Comparison of ENCODE assay signal across 28 cellular contexts in genomic region chr5:38086777-38087176, GRCh38.
"Had no signal": no experiment of that assay in that cellular context is flagged by ENCODE, and none has a peak within 500 bp of the region (broad histone marks: within the 10 kb centered on the region; RNA-seq: fewer than 3 reads in every experiment).

No MANE protein-coding gene starts in this region.

- H3K27me3 ChIP-seq: neural progenitor cell, ovary, spleen, suprapubic skin, testis, tibial artery, transverse colon, upper lobe of right lung, vagina had no signal

- H3K36me3 ChIP-seq: neural progenitor cell, ovary, spleen, suprapubic skin, tibial artery, transverse colon, upper lobe of right lung, vagina had no signal

- H3K4me3 ChIP-seq: neural progenitor cell, ovary, psoas muscle, skin epidermis, smooth muscle cell, spleen, suprapubic skin, testis, tibial artery, transverse colon, upper lobe of right lung, vagina had no signal

- H3K27ac ChIP-seq: neural progenitor cell, ovary, parathyroid adenoma, psoas muscle, skin epidermis, spleen, suprapubic skin, testis, tibial artery, transverse colon, upper lobe of right lung, vagina had no signal

- H3K9ac ChIP-seq: neural progenitor cell, parathyroid adenoma had no signal

- H3K9me3 ChIP-seq: ovary, psoas muscle, spleen, suprapubic skin, testis, tibial artery, transverse colon, upper lobe of right lung, vagina had no signal

- H3K4me2 ChIP-seq: neural progenitor cell, smooth muscle cell had no signal

- H3K4me1 ChIP-seq: neural progenitor cell, parathyroid adenoma, psoas muscle, spleen, suprapubic skin, testis, tibial artery, transverse colon, upper lobe of right lung, vagina had no signal

- DNase-seq: natural killer cell; occipital lobe; ovary; posterior cingulate gyrus; psoas muscle; right cardiac atrium; spleen; stimulated activated CD4-positive, alpha-beta T cell treated with anti-CD3 and anti-CD28 coated beads, Interleukin-12 subunit alpha, Interleukin-12 subunit beta, amount 100 ng/mL, for 4 hours; stimulated activated CD4-positive, alpha-beta T cell treated with anti-CD3 and anti-CD28 coated beads, Interleukin-1b, Interleukin-23, amount 100 ng/mL, for 48 hours; stimulated activated CD4-positive, alpha-beta T cell treated with anti-CD3 and anti-CD28 coated beads, Interleukin-4, amount 100 ng/mL, for 1 hour; stimulated activated CD4-positive, alpha-beta T cell treated with anti-CD3 and anti-CD28 coated beads, Interleukin-4, amount 100 ng/mL, for 4 hours; stimulated activated CD8-positive, alpha-beta memory T cell treated with anti-CD3 and anti-CD28 coated beads, Interleukin-4, amount 100 ng/mL, for 48 hours; stimulated activated naive CD4-positive, alpha-beta T cell; stimulated activated naive CD8-positive, alpha-beta T cell treated with anti-CD3 and anti-CD28 coated beads, Interleukin-15, amount 100 ng/mL, for 72 hours; stimulated activated naive CD8-positive, alpha-beta T cell treated with anti-CD3 and anti-CD28 coated beads, Interleukin-15, Interleukin-2, amounts not matched to agents 100 U/mL and 50 U/mL, for 24 hours; substantia nigra; testis; tibial artery; transverse colon; upper lobe of right lung had no signal

- H2AFZ ChIP-seq: neural progenitor cell, parathyroid adenoma had no signal

- ATAC-seq: natural killer cell; psoas muscle; right cardiac atrium; sciatic nerve; stimulated activated memory B cell treated with anti-CD40 and anti-IgM and Interleukin-4, amounts not matched to agents 10 μg/mL and 1 μg/mL and 100 μg/mL, for 72 hours; stimulated activated naive CD8-positive, alpha-beta T cell treated with anti-CD3 and anti-CD28 coated beads, Interleukin-15, amount 100 ng/mL, for 72 hours; stimulated activated naive CD8-positive, alpha-beta T cell treated with anti-CD3 and anti-CD28 coated beads, Interleukin-15, Interleukin-2, amounts not matched to agents 100 U/mL and 50 U/mL, for 24 hours; upper lobe of right lung had no signal

- H3K79me2 ChIP-seq: parathyroid adenoma had no signal
